7 cellular contexts compared by ENCODE assay signal in genomic region chr6:30488697-30489080, GRCh38. TPM values are rescaled to one million over a fixed set of nuclear protein-coding genes. Genes with fewer than 3 reads are reported as not detected.
DNase-seq lines count a peak whose midpoint lies in the region; ATAC-seq and TF ChIP-seq lines count a peak whose summit lies in the region.
"Not testable (repeated sequence)": the region's sequence is repeated elsewhere in the genome, so short reads cannot be mapped to it uniquely, and the experiment has no call there.

No MANE protein-coding gene starts in this region.

- H3K27me3 Mint-ChIP-seq in GM23338 (ENCODE audit: insufficient read depth, low read depth, poor library complexity); activated naive CD4-positive, alpha-beta T cell treated with anti-CD3 and anti-CD28 coated beads for 36 hours (ENCODE audit: low read depth): not testable (repeated sequence)

- not testable (repeated sequence) for H2AFZ ChIP-seq in GM23338

- H3K9me3 ChIP-seq in colonic mucosa; left ventricle myocardium inferior (replicated peaks); muscle layer of duodenum (ENCODE audit: control insufficient read depth in 1 of 2, low read length in 2 of 2): not testable (repeated sequence)

- not testable (repeated sequence) for H3K9ac ChIP-seq in colonic mucosa (ENCODE audit: low read depth in 2 of 2, low read length in 2 of 2)

- not testable (repeated sequence) for H3K27ac ChIP-seq in GM23338 (ENCODE audit: low read depth)
- H3K27ac ChIP-seq in RWPE1 (peak overlapping the region; percentile 92), colonic mucosa (peak overlapping the region; percentile 100), left ventricle myocardium inferior (replicated peaks) (peak overlapping the region; percentile 99), muscle layer of duodenum (ENCODE audit: low read length) (peak overlapping the region; percentile 92), skin epidermis (peak overlapping the region in 20 of 21 experiments; percentile 35 to 100 (median 99))

- H3K36me3 ChIP-seq in GM23338 (ENCODE audit: insufficient read depth): not testable (repeated sequence)
- H3K36me3 ChIP-seq in colonic mucosa (peaks cover 33% of the 10 kb centered on the region), left ventricle myocardium inferior (peaks cover 36% of the 10 kb centered on the region), muscle layer of duodenum (ENCODE audit: control insufficient read depth in 1 of 2, insufficient read depth in 2 of 2, low read length in 2 of 2) (peaks cover 28 to 33% of the 10 kb centered on the region in 2 donors)

- not testable (repeated sequence) for TF ChIP-seq CTCF in GM23338 (conservative IDR thresholded peaks at IDR 0.05; ENCODE audit: low read depth in 2 of 2); RWPE1 (conservative IDR thresholded peaks at IDR 0.05; ENCODE audit: low read depth); colonic mucosa (IDR thresholded peaks at IDR 0.05); left ventricle myocardium inferior (IDR thresholded peaks at IDR 0.05; ENCODE audit: borderline replicate concordance)

- peak overlapping the region; percentile 88; the same call in 2 of the 3 replicates for H3K4me3 Mint-ChIP-seq in GM23338
- H3K4me3 Mint-ChIP-seq in activated naive CD4-positive, alpha-beta T cell treated with anti-CD3 and anti-CD28 coated beads for 36 hours: peak overlapping the region; percentile 90

- H3K4me1 ChIP-seq in GM23338 (ENCODE audit: insufficient read depth); colonic mucosa: not testable (repeated sequence)
- H3K4me1 ChIP-seq in left ventricle myocardium inferior: peaks cover 44% of the 10 kb centered on the region
- H3K4me1 ChIP-seq in muscle layer of duodenum (ENCODE audit: control insufficient read depth in 1 of 2, insufficient read depth in 2 of 2, low read length in 2 of 2): peaks cover 7 to 23% of the 10 kb centered on the region in 2 donors

- not testable (repeated sequence) for ATAC-seq in GM23338

- CTCF ChIA-PET in RWPE1 (lab: Yijun Ruan, JAX): not testable (repeated sequence)
- CTCF ChIA-PET in activated naive CD4-positive, alpha-beta T cell treated with anti-CD3 and anti-CD28 coated beads for 36 hours (lab: Charles Lee): interaction anchor here (5.9 to 10.3 kb wide), 2 partner anchors 44 to 54 kb away, joined by 56 to 367 read pairs; no protein-coding TSS in a partner anchor

- not testable (repeated sequence) for H3K9me2 ChIP-seq in GM23338 (ENCODE audit: insufficient read depth)

- H3K27ac Mint-ChIP-seq in GM23338: not testable (repeated sequence)
- peak overlapping the region; percentile 97 for H3K27ac Mint-ChIP-seq in activated naive CD4-positive, alpha-beta T cell treated with anti-CD3 and anti-CD28 coated beads for 36 hours

- intact Hi-C loops in activated naive CD4-positive, alpha-beta T cell treated with anti-CD3 and anti-CD28 coated beads for 36 hours (cut with micrococcal nuclease): loop anchor here (1.0 kb wide), 5 partner anchors 28 to 229 kb away; partner anchors contain the start of genes GNL1, MDC1, MRPS18B and PPP1R10
- intact Hi-C loops in colonic mucosa (cut with DNase I); left ventricle myocardium inferior (cut with micrococcal nuclease): not testable (repeated sequence)

- H3K79me2 ChIP-seq in GM23338 (replicated peaks; ENCODE audit: insufficient read depth): not testable (repeated sequence)

- DNase-seq in GM23338 (ENCODE audit: low spot score); RWPE1 (ENCODE audit: low spot score); activated naive CD4-positive, alpha-beta T cell treated with anti-CD3 and anti-CD28 coated beads for 36 hours; colonic mucosa; left ventricle myocardium inferior: not testable (repeated sequence)

- not testable (repeated sequence) for H3K4me1 Mint-ChIP-seq in GM23338
- peaks cover 47% of the 10 kb centered on the region for H3K4me1 Mint-ChIP-seq in activated naive CD4-positive, alpha-beta T cell treated with anti-CD3 and anti-CD28 coated beads for 36 hours (ENCODE audit: low read depth)

- not testable (repeated sequence) for H3K27me3 ChIP-seq in GM23338 (ENCODE audit: insufficient read depth); colonic mucosa; left ventricle myocardium inferior (ENCODE audit: low read depth); muscle layer of duodenum (ENCODE audit: low read depth, low read length)

- not testable (repeated sequence) for H3F3A ChIP-seq in GM23338 (replicated peaks; ENCODE audit: low read depth)

- peak overlapping the region; percentile 18; the same call in 1 of the 2 replicates for H3K4me3 ChIP-seq in GM23338
- peak overlapping the region; percentile 98 for H3K4me3 ChIP-seq in colonic mucosa
- peak overlapping the region; percentile 99 for H3K4me3 ChIP-seq in left ventricle myocardium inferior
- peak overlapping the region; percentile 79 to 94 for H3K4me3 ChIP-seq in muscle layer of duodenum (ENCODE audit: low read depth in 1 of 2, low read length in 2 of 2)
- H3K4me3 ChIP-seq in skin epidermis: peak overlapping the region; percentile 78 to 99 (median 95)

- POLR2A ChIA-PET in RWPE1 (lab: Yijun Ruan, JAX; ENCODE audit: low non-redundant PET): not testable (repeated sequence)

- H3K36me3 Mint-ChIP-seq in GM23338 (ENCODE audit: low read depth): peaks cover 26% of the 10 kb centered on the region
- peaks cover 46% of the 10 kb centered on the region for H3K36me3 Mint-ChIP-seq in activated naive CD4-positive, alpha-beta T cell treated with anti-CD3 and anti-CD28 coated beads for 36 hours (ENCODE audit: low read depth)

- not testable (repeated sequence) for H3K9me3 Mint-ChIP-seq in GM23338; activated naive CD4-positive, alpha-beta T cell treated with anti-CD3 and anti-CD28 coated beads for 36 hours

- not testable (repeated sequence) for H4K20me1 ChIP-seq in GM23338 (replicated peaks; ENCODE audit: insufficient read depth)

- not testable (repeated sequence) for H3K4me2 ChIP-seq in GM23338

RNA-seq across cellular contexts. Expression of gene HLA-E, which starts 0.6 kb away (rescaled TPM):
- total RNA-seq in GM23338 (2014; rRNA removed; shearing (Covaris generic)): 36.0 and 44.2 TPM in 2 replicates
- 15.6 and 15.9 TPM in 2 replicates for polyA plus RNA-seq in GM23338 (2016; fragmentation: Nextera tagmentation; extraction: Ambion mirVana)
- 100 to 1,000 TPM; 598 to 608 TPM for total RNA-seq in activated naive CD4-positive, alpha-beta T cell treated with anti-CD3 and anti-CD28 coated beads for 36 hours
- 100 to 1,000 TPM; 208 to 471 TPM for total RNA-seq in colonic mucosa
- 142 TPM for total RNA-seq in left ventricle myocardium inferior

Comparison
In these comparisons a context has a peak if more than half of its experiments do, and no peak if none do; other contexts are left out.
1. H3K4me3 ChIP-seq: peak in every context shown above with its lines; median percentile 99 in left ventricle myocardium inferior; 98 in colonic mucosa; 95 in skin epidermis; 86 in muscle layer of duodenum; 18 in GM23338.